1 cellular context compared by ENCODE assay signal in the genomic region with DNA sequence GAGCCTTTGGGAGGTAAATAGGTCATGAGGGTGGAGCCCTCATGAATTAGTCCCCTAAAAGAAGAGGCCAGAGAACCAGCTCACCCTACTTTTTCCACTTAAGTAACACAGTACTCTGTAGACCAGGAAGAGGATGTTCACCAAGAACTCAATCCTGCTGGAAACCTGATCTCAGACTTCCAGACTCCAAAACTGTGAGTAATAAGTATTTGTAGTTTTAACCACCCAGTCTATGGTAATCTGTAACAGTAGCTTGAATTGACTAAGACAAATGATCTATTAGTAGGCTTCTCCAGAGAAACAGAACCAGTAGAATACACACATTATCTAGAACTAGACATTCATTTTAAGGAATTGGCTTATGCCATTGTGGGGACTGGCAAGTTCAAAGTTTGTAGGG.
TF ChIP-seq lines count a peak whose summit lies in the region.

No MANE protein-coding gene starts in this region.

TF ChIP-seq in SK-N-SH treated with all-trans-retinoic acid at 6 μM for 48 hours, 23 proteins besides CTCF, POLR2A, EP300 and RAD21 (continued from another document):
- TF ChIP-seq, protein P1, sequence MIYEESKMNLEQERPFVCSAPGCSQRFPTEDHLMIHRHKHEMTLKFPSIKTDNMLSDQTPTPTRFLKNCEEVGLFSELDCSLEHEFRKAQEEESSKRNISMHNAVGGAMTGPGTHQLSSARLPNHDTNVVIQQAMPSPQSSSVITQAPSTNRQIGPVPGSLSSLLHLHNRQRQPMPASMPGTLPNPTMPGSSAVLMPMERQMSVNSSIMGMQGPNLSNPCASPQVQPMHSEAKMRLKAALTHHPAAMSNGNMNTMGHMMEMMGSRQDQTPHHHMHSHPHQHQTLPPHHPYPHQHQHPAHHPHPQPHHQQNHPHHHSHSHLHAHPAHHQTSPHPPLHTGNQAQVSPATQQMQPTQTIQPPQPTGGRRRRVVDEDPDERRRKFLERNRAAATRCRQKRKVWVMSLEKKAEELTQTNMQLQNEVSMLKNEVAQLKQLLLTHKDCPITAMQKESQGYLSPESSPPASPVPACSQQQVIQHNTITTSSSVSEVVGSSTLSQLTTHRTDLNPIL (CRISPR knock-in tag; IDR thresholded peaks at IDR 0.05; ENCODE audit: low read depth) = no peak
- TF ChIP-seq ZFP30 (CRISPR knock-in tag; IDR thresholded peaks at IDR 0.05) = no peak
- TF ChIP-seq ZNF8 (CRISPR knock-in tag; IDR thresholded peaks at IDR 0.05) = no peak
